ENCODE assay signal across 1 cellular context in the genomic region with DNA sequence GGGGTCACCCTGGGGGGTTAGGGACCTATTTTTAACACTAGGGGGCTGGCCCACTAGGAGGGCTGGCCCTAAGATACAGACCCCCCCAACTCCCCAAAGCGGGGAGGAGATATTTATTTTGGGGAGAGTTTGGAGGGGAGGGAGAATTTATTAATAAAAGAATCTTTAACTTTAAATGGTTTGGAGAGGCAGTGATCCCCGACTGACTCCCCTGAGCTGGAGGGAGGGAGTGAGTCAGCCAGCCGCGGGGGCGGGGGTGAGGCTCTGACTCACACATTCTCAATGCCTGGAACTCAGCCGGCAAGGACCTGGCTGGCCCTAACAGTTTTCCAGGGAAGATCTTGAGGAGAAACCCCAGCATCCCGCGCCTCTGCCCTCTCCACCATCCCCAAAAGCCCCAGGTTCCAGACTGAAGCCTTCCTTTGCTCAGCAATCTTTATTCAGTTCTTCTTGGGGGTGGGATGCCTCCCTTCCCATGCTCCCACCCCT.
TF ChIP-seq lines count a peak whose summit lies in the region.

No MANE protein-coding gene starts in this region.

TF ChIP-seq in IMR-90, 13 proteins besides CTCF, POLR2A, EP300 and RAD21 (continued from another document):
- TF ChIP-seq, protein P1, sequence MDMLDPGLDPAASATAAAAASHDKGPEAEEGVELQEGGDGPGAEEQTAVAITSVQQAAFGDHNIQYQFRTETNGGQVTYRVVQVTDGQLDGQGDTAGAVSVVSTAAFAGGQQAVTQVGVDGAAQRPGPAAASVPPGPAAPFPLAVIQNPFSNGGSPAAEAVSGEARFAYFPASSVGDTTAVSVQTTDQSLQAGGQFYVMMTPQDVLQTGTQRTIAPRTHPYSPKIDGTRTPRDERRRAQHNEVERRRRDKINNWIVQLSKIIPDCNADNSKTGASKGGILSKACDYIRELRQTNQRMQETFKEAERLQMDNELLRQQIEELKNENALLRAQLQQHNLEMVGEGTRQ (IDR thresholded peaks at IDR 0.05; ENCODE audit: low read depth, low read length), result peak; percentile 0; the same call in 1 of the 2 replicates
